ENCODE assay signal across 8 cellular contexts in the genomic region with DNA sequence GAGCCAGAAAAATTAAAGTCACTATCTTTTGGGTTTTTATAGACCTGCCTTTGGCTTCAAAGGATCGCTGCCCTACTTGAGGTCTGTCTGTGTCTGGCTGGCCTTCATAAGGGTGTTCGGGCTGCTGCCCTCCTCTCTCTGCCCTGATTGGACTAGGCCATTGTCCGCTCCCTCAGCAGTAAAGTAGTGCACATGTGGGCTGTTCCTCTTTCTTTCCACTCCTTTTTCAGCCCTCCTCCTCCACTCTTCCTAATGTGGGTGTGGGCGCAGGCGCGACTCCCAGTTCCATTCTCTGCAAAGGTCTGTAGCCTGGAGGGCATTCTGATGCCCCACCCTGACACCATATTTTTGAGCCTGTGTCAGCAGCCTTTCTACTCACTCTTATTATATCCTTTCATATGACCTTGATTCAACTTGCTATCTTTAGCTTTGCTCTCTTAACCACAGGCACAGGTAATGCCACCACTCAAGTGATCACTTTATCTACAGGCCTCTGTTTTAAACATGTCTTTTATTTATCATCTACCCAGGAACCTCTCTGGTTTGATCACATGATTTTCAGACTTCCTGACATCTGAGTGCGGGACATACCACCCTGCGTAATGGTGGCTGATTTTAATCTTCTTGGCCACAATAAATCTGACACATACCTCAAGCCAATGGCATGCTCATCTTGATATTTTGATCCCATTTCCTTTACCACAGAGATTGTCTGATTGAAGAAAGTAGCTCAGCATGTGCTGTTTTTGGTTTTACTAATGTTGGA.
A peak's percentile ranks its signal among the peaks of the same experiment; 100 is the strongest.
DNase-seq lines count a peak whose midpoint lies in the region; ATAC-seq and TF ChIP-seq lines count a peak whose summit lies in the region.
"Had no signal": no experiment of that assay in that cellular context is flagged by ENCODE, and none has a peak within 500 bp of the region (broad histone marks: within the 10 kb centered on the region; RNA-seq: fewer than 3 reads in every experiment).

No MANE protein-coding gene starts in this region.

- peak; percentile 86 for DNase-seq in HFFc6
- peak; percentile 42 for DNase-seq in activated CD4-positive, alpha-beta T cell treated with anti-CD3 and anti-CD28 coated beads for 48 hours
- peak; percentile 68 for DNase-seq in Right ventricle myocardium superior
- peak in 1 of 2 donors; percentile 34 for DNase-seq in stimulated activated naive CD8-positive, alpha-beta T cell treated with anti-CD3 and anti-CD28 coated beads, Interleukin-15, amount 100 ng/mL, for 72 hours
- DNase-seq in NCI-H748 (lab: John Stamatoyannopoulos, UW; ENCODE audit: unreplicated experiment): no peak
- DNase-seq in NCI-H1105 (lab: John Stamatoyannopoulos, UW): no peak

- TF ChIP-seq CTCF in HFFc6 (IDR thresholded peaks at IDR 0.05): no peak

- peak overlapping the region; percentile 41 for H3K4me3 Mint-ChIP-seq in HFFc6
- H3K4me3 Mint-ChIP-seq in stimulated activated naive CD8-positive, alpha-beta T cell treated with anti-CD3 and anti-CD28 coated beads, Interleukin-15, amount 100 ng/mL, for 72 hours: peak overlapping the region; percentile 10 to 33

- no peaks in the 10 kb centered on the region for H3K9me3 Mint-ChIP-seq in HFFc6
- peaks cover 0 to 8% of the 10 kb centered on the region in 2 donors for H3K9me3 Mint-ChIP-seq in stimulated activated naive CD8-positive, alpha-beta T cell treated with anti-CD3 and anti-CD28 coated beads, Interleukin-15, amount 100 ng/mL, for 72 hours

- H3K27ac Mint-ChIP-seq in HFFc6: peak overlapping the region; percentile 89
- H3K27ac Mint-ChIP-seq in stimulated activated naive CD8-positive, alpha-beta T cell treated with anti-CD3 and anti-CD28 coated beads, Interleukin-15, amount 100 ng/mL, for 72 hours: peak overlapping the region in 1 of 2 donors; percentile 36

- H3K27me3 Mint-ChIP-seq in HFFc6 (ENCODE audit: insufficient read depth): no peaks in the 10 kb centered on the region; the same call in 1 of the 2 replicates
- H3K27me3 Mint-ChIP-seq in stimulated activated naive CD8-positive, alpha-beta T cell treated with anti-CD3 and anti-CD28 coated beads, Interleukin-15, amount 100 ng/mL, for 72 hours: no peaks in the 10 kb centered on the region
- H3K27me3 Mint-ChIP-seq: IgD-negative memory B cell had no signal

- intact Hi-C loops in Right ventricle myocardium superior (cut with DNase I): no loop called here

- H3K36me3 Mint-ChIP-seq in HFFc6 (ENCODE audit: low read depth): peaks cover 17% of the 10 kb centered on the region

- ATAC-seq in Right ventricle myocardium superior (ENCODE audit: poor library complexity) (peak; percentile 77), GM18868 (IDR thresholded peaks at IDR 0.05; ENCODE audit: unreplicated experiment) (no peak)
- ATAC-seq in stimulated activated naive CD8-positive, alpha-beta T cell treated with anti-CD3 and anti-CD28 coated beads, Interleukin-15, amount 100 ng/mL, for 72 hours: peak; percentile 92

- H3K4me1 Mint-ChIP-seq in HFFc6 (ENCODE audit: low read depth): peaks cover 100% of the 10 kb centered on the region
- peaks cover 37% of the 10 kb centered on the region for H3K4me1 Mint-ChIP-seq in stimulated activated naive CD8-positive, alpha-beta T cell treated with anti-CD3 and anti-CD28 coated beads, Interleukin-15, amount 100 ng/mL, for 72 hours

Comparison
In these comparisons a context has a peak if more than half of its experiments do, and no peak if none do; other contexts are left out.
1. DNase-seq: peak in HFFc6 (single experiment), activated CD4-positive, alpha-beta T cell treated with anti-CD3 and anti-CD28 coated beads for 48 hours (single experiment) and Right ventricle myocardium superior (single experiment); none in NCI-H748 (single experiment) and NCI-H1105 (single experiment).